10 cellular contexts compared by ENCODE assay signal in genomic region chr3:34046154-34046553, GRCh38.
"Had no signal": no experiment of that assay in that cellular context is flagged by ENCODE, and none has a peak within 500 bp of the region (broad histone marks: within the 10 kb centered on the region; RNA-seq: fewer than 3 reads in every experiment).

No MANE protein-coding gene starts in this region.

- H3K27ac ChIP-seq: GM23248, KMS-11 had no signal

- FAIRE-seq: H1, H54, HTR-8/SVneo had no signal

- H3K4me2 ChIP-seq: KMS-11 had no signal

- DNase-seq: GM23248, H9, HCEC 1CT, IMR-90, Karpas-422, KBM-7 had no signal

- H3K4me3 ChIP-seq: GM23248 had no signal

- H3K9ac ChIP-seq: GM23248, KMS-11 had no signal
